2 cellular contexts compared by ENCODE assay signal in the genomic region with DNA sequence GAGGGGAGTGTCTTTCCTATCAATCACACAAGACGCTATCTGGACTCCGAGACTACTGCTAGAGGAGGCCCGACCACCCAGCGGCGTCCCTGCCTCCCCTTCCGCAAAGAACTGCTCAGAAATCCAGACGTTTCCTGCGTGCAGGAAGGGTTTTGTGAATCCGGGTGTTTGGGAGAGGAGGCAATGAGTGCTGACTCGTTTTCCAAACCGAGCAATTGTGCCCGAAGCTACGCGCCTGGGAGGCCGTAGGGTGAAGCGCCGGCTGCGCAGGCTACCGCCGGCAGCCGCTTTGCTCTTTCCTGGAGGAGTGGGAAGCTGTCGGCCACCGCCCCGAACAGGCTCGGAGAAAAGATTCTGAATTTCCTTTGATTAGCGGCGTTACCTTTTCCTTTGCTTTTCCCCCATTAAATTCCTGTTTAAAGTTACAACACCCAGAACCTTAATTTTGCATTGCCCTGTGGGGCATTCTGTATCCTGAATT.
TF ChIP-seq lines count a peak whose summit lies in the region.

No MANE protein-coding gene starts in this region.

TF ChIP-seq in GM23338, 12 proteins besides CTCF, POLR2A, EP300 and RAD21:
- TF ChIP-seq ZNF331 (CRISPR knock-in tag; IDR thresholded peaks at IDR 0.05; ENCODE audit: low read depth) (no peak), EZH2 (IDR thresholded peaks at IDR 0.05; ENCODE audit: low read depth, unreplicated experiment) (peak; percentile 95), EZH2phosphoT487 (IDR thresholded peaks at IDR 0.05; ENCODE audit: unreplicated experiment) (peak; percentile 99), STAT1 (IDR thresholded peaks at IDR 0.05; ENCODE audit: unreplicated experiment) (no peak), JUNB (IDR thresholded peaks at IDR 0.05; ENCODE audit: unreplicated experiment) (no peak)
- TF ChIP-seq, protein P1, sequence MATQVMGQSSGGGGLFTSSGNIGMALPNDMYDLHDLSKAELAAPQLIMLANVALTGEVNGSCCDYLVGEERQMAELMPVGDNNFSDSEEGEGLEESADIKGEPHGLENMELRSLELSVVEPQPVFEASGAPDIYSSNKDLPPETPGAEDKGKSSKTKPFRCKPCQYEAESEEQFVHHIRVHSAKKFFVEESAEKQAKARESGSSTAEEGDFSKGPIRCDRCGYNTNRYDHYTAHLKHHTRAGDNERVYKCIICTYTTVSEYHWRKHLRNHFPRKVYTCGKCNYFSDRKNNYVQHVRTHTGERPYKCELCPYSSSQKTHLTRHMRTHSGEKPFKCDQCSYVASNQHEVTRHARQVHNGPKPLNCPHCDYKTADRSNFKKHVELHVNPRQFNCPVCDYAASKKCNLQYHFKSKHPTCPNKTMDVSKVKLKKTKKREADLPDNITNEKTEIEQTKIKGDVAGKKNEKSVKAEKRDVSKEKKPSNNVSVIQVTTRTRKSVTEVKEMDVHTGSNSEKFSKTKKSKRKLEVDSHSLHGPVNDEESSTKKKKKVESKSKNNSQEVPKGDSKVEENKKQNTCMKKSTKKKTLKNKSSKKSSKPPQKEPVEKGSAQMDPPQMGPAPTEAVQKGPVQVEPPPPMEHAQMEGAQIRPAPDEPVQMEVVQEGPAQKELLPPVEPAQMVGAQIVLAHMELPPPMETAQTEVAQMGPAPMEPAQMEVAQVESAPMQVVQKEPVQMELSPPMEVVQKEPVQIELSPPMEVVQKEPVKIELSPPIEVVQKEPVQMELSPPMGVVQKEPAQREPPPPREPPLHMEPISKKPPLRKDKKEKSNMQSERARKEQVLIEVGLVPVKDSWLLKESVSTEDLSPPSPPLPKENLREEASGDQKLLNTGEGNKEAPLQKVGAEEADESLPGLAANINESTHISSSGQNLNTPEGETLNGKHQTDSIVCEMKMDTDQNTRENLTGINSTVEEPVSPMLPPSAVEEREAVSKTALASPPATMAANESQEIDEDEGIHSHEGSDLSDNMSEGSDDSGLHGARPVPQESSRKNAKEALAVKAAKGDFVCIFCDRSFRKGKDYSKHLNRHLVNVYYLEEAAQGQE (IDR thresholded peaks at IDR 0.05; ENCODE audit: unreplicated experiment) = no peak
- TF ChIP-seq, protein P2, sequence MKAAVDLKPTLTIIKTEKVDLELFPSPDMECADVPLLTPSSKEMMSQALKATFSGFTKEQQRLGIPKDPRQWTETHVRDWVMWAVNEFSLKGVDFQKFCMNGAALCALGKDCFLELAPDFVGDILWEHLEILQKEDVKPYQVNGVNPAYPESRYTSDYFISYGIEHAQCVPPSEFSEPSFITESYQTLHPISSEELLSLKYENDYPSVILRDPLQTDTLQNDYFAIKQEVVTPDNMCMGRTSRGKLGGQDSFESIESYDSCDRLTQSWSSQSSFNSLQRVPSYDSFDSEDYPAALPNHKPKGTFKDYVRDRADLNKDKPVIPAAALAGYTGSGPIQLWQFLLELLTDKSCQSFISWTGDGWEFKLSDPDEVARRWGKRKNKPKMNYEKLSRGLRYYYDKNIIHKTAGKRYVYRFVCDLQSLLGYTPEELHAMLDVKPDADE (IDR thresholded peaks at IDR 0.05) = no peak

TF ChIP-seq in H1, 55 proteins besides CTCF, POLR2A, EP300 and RAD21:
- TF ChIP-seq, protein P3, sequence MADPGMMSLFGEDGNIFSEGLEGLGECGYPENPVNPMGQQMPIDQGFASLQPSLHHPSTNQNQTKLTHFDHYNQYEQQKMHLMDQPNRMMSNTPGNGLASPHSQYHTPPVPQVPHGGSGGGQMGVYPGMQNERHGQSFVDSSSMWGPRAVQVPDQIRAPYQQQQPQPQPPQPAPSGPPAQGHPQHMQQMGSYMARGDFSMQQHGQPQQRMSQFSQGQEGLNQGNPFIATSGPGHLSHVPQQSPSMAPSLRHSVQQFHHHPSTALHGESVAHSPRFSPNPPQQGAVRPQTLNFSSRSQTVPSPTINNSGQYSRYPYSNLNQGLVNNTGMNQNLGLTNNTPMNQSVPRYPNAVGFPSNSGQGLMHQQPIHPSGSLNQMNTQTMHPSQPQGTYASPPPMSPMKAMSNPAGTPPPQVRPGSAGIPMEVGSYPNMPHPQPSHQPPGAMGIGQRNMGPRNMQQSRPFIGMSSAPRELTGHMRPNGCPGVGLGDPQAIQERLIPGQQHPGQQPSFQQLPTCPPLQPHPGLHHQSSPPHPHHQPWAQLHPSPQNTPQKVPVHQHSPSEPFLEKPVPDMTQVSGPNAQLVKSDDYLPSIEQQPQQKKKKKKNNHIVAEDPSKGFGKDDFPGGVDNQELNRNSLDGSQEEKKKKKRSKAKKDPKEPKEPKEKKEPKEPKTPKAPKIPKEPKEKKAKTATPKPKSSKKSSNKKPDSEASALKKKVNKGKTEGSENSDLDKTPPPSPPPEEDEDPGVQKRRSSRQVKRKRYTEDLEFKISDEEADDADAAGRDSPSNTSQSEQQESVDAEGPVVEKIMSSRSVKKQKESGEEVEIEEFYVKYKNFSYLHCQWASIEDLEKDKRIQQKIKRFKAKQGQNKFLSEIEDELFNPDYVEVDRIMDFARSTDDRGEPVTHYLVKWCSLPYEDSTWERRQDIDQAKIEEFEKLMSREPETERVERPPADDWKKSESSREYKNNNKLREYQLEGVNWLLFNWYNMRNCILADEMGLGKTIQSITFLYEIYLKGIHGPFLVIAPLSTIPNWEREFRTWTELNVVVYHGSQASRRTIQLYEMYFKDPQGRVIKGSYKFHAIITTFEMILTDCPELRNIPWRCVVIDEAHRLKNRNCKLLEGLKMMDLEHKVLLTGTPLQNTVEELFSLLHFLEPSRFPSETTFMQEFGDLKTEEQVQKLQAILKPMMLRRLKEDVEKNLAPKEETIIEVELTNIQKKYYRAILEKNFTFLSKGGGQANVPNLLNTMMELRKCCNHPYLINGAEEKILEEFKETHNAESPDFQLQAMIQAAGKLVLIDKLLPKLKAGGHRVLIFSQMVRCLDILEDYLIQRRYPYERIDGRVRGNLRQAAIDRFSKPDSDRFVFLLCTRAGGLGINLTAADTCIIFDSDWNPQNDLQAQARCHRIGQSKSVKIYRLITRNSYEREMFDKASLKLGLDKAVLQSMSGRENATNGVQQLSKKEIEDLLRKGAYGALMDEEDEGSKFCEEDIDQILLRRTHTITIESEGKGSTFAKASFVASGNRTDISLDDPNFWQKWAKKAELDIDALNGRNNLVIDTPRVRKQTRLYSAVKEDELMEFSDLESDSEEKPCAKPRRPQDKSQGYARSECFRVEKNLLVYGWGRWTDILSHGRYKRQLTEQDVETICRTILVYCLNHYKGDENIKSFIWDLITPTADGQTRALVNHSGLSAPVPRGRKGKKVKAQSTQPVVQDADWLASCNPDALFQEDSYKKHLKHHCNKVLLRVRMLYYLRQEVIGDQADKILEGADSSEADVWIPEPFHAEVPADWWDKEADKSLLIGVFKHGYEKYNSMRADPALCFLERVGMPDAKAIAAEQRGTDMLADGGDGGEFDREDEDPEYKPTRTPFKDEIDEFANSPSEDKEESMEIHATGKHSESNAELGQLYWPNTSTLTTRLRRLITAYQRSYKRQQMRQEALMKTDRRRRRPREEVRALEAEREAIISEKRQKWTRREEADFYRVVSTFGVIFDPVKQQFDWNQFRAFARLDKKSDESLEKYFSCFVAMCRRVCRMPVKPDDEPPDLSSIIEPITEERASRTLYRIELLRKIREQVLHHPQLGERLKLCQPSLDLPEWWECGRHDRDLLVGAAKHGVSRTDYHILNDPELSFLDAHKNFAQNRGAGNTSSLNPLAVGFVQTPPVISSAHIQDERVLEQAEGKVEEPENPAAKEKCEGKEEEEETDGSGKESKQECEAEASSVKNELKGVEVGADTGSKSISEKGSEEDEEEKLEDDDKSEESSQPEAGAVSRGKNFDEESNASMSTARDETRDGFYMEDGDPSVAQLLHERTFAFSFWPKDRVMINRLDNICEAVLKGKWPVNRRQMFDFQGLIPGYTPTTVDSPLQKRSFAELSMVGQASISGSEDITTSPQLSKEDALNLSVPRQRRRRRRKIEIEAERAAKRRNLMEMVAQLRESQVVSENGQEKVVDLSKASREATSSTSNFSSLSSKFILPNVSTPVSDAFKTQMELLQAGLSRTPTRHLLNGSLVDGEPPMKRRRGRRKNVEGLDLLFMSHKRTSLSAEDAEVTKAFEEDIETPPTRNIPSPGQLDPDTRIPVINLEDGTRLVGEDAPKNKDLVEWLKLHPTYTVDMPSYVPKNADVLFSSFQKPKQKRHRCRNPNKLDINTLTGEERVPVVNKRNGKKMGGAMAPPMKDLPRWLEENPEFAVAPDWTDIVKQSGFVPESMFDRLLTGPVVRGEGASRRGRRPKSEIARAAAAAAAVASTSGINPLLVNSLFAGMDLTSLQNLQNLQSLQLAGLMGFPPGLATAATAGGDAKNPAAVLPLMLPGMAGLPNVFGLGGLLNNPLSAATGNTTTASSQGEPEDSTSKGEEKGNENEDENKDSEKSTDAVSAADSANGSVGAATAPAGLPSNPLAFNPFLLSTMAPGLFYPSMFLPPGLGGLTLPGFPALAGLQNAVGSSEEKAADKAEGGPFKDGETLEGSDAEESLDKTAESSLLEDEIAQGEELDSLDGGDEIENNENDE (IDR thresholded peaks at IDR 0.05; ENCODE audit: insufficient replicate concordance, low read length) = no peak
- TF ChIP-seq NRF1 (IDR thresholded peaks at IDR 0.05; ENCODE audit: low read depth, low read length) = no peak
- TF ChIP-seq RNF2 (IDR thresholded peaks at IDR 0.05; ENCODE audit: borderline replicate concordance, low read depth, low read length, missing control alignments, poor library complexity, severe bottlenecking) = peak; percentile 69
- no peak for TF ChIP-seq EZH2 (IDR thresholded peaks at IDR 0.05; ENCODE audit: low read depth, low read length, severe bottlenecking)
- TF ChIP-seq GTF2F1 (IDR thresholded peaks at IDR 0.05; ENCODE audit: borderline replicate concordance, low read depth, low read length) = no peak
- TF ChIP-seq CTBP2 (IDR thresholded peaks at IDR 0.05; ENCODE audit: borderline replicate concordance, insufficient read depth, insufficient read length, low read length) = peak; percentile 29
- TF ChIP-seq CREB1 (IDR thresholded peaks at IDR 0.05) = no peak
- TF ChIP-seq EGR1 (IDR thresholded peaks at IDR 0.05; ENCODE audit: borderline replicate concordance, low read depth, low read length) = 0 out of 2 replicates have a peak, but pooled peaks have one; percentile 29
